ENCODE assay signal across 8 cellular contexts in the genomic region with DNA sequence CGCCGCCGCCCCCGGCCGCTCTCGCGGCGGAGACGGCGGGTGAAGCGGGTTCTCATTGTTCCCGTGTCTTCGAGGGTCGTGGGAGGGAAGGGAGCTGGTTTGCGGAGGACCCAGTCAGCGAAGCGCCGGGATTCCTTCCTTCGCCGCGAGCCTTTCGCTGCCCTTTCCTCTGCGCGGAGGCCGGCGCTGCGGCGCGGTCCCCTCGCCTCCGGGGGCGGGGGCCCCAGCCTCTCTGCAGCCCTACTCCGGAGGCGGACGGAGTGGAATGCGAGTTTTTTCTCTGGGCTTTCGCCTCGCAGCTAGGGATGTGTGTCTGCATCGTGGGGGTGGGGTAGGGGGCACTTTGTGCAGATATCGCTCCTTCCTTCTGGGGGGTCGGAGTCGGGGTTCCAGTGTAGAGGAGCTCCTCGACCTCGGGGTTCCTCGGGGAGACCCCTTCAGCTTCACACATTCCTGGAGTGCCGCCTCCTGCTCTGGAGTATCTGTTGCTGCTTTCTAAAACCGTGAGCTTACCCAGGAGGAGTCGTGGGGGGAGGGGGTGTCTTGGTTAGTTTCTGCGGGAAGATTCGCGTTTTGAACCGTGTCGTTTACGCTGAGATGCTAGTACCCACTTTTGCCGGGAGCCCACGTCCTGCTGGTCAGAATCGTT. TPM values are rescaled to one million over a fixed set of nuclear protein-coding genes. Genes with fewer than 3 reads are reported as not detected.
DNase-seq lines count a peak whose midpoint lies in the region; ATAC-seq and TF ChIP-seq lines count a peak whose summit lies in the region.

No MANE protein-coding gene starts in this region.

- peak overlapping the region; percentile 95 for H2AFZ ChIP-seq in parathyroid adenoma

- H3K4me1 Mint-ChIP-seq in glutamatergic neuron (ENCODE audit: low read depth, unreplicated experiment) = peaks cover 11% of the 10 kb centered on the region

- H3K4me2 ChIP-seq in parathyroid adenoma (ENCODE audit: low read length) = peak overlapping the region; percentile 92

- peak overlapping the region; percentile 85 for H3K4me3 ChIP-seq in parathyroid adenoma (ENCODE audit: low read depth, low read length)

- H3K4me1 ChIP-seq in parathyroid adenoma = peaks cover 9% of the 10 kb centered on the region

- peak overlapping the region; percentile 53 for H3K9ac ChIP-seq in parathyroid adenoma

- peak overlapping the region; percentile 87 for H3K27ac Mint-ChIP-seq in glutamatergic neuron (ENCODE audit: unreplicated experiment)

- ATAC-seq in HG02938 (IDR thresholded peaks at IDR 0.05; ENCODE audit: unreplicated experiment) (peak; percentile 29), GM18873 (IDR thresholded peaks at IDR 0.05; ENCODE audit: low FRiP score, unreplicated experiment) (no peak)

- H3K36me3 ChIP-seq in parathyroid adenoma (ENCODE audit: control insufficient read depth, insufficient read depth, low read length) = no peaks in the 10 kb centered on the region

- no peaks in the 10 kb centered on the region for H3K36me3 Mint-ChIP-seq in glutamatergic neuron (ENCODE audit: unreplicated experiment)

- TF ChIP-seq CTCF in glutamatergic neuron (IDR thresholded peaks at IDR 0.05; ENCODE audit: partially characterized antibody, unreplicated experiment) = no peak
- TF ChIP-seq CTCF in parathyroid adenoma (IDR thresholded peaks at IDR 0.05) = no peak

- H3K9me3 ChIP-seq in parathyroid adenoma (ENCODE audit: control insufficient read depth, low read length) = no peaks in the 10 kb centered on the region

- peaks cover 6% of the 10 kb centered on the region for H3K79me2 ChIP-seq in parathyroid adenoma

- peaks cover 5% of the 10 kb centered on the region for H3K27me3 Mint-ChIP-seq in glutamatergic neuron (ENCODE audit: unreplicated experiment)

- peaks cover 7% of the 10 kb centered on the region for H3K9me3 Mint-ChIP-seq in glutamatergic neuron (ENCODE audit: unreplicated experiment)

- peak; percentile 6 to 34 (median 29) for DNase-seq in stimulated activated CD4-positive, alpha-beta T cell treated with anti-CD3 and anti-CD28 coated beads, Interleukin-12 subunit alpha, Interleukin-12 subunit beta, amount 100 ng/mL, for 48 hours (ENCODE audit: low read depth in 2 of 3, low spot score in 1 of 3)
- DNase-seq in stimulated activated CD4-positive, alpha-beta T cell treated with anti-CD3 and anti-CD28 coated beads, Interleukin-4, amount 100 ng/mL, for 4 hours = no peak
- peak; percentile 74 for DNase-seq in NCI-H69 (lab: John Stamatoyannopoulos, UW)
- DNase-seq in activated naive CD4-positive, alpha-beta T cell treated with anti-CD3 and anti-CD28 coated beads, Interleukin-2, amount 50 U/mL, for 16 hours = peak; percentile 33
- peak; percentile 65 for DNase-seq in glutamatergic neuron

- peak overlapping the region; percentile 76 for H3K27ac ChIP-seq in parathyroid adenoma

- H3K27me3 ChIP-seq in parathyroid adenoma (ENCODE audit: control insufficient read depth, insufficient read depth, low read length) = no peaks in the 10 kb centered on the region

- H3K4me3 Mint-ChIP-seq in glutamatergic neuron (ENCODE audit: unreplicated experiment) = peak overlapping the region; percentile 85

RNA-seq across cellular contexts. Expression of a gene that starts 0.6 kb away (rescaled TPM):
- total RNA-seq in glutamatergic neuron (ENCODE audit: unreplicated experiment) = 33.8 TPM

Comparison
In these comparisons a context has a peak if more than half of its experiments do, and no peak if none do; other contexts are left out.
1. DNase-seq: peak in stimulated activated CD4-positive, alpha-beta T cell treated with anti-CD3 and anti-CD28 coated beads, Interleukin-12 subunit alpha, Interleukin-12 subunit beta, amount 100 ng/mL, for 48 hours (3 of 3), NCI-H69 (single experiment), activated naive CD4-positive, alpha-beta T cell treated with anti-CD3 and anti-CD28 coated beads, Interleukin-2, amount 50 U/mL, for 16 hours (single experiment) and glutamatergic neuron (single experiment); none in stimulated activated CD4-positive, alpha-beta T cell treated with anti-CD3 and anti-CD28 coated beads, Interleukin-4, amount 100 ng/mL, for 4 hours (0 of 2).